2 cellular contexts compared by ENCODE assay signal in genomic region chr20:54502179-54502578, GRCh38.
TF ChIP-seq lines count a peak whose summit lies in the region.

No MANE protein-coding gene starts in this region.

TF ChIP-seq in A549, 52 proteins besides CTCF, POLR2A, EP300 and RAD21:
- TF ChIP-seq, protein P1, sequence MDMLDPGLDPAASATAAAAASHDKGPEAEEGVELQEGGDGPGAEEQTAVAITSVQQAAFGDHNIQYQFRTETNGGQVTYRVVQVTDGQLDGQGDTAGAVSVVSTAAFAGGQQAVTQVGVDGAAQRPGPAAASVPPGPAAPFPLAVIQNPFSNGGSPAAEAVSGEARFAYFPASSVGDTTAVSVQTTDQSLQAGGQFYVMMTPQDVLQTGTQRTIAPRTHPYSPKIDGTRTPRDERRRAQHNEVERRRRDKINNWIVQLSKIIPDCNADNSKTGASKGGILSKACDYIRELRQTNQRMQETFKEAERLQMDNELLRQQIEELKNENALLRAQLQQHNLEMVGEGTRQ (IDR thresholded peaks at IDR 0.05): no peak
- TF ChIP-seq MAZ (IDR thresholded peaks at IDR 0.05; ENCODE audit: borderline replicate concordance, low read depth, low read length) (no peak), FOXS1 (CRISPR knock-in tag; IDR thresholded peaks at IDR 0.05) (no peak), TP53 (CRISPR knock-in tag; IDR thresholded peaks at IDR 0.05) (no peak), ATOH8 (CRISPR knock-in tag; IDR thresholded peaks at IDR 0.05; ENCODE audit: low read depth) (no peak), FOSL2 (IDR thresholded peaks at IDR 0.05) (no peak), FOSL2 (CRISPR knock-in tag; IDR thresholded peaks at IDR 0.05) (no peak), PHF8 (IDR thresholded peaks at IDR 0.05; ENCODE audit: borderline replicate concordance, low read depth) (no peak), CHD4 (IDR thresholded peaks at IDR 0.05; ENCODE audit: borderline replicate concordance) (no peak), HEYL (CRISPR knock-in tag; IDR thresholded peaks at IDR 0.05) (no peak), MAX (IDR thresholded peaks at IDR 0.05) (no peak), RCOR1 (IDR thresholded peaks at IDR 0.05; ENCODE audit: low read depth, low read length) (no peak), HDAC2 (IDR thresholded peaks at IDR 0.05) (no peak), ESRRA (IDR thresholded peaks at IDR 0.05; ENCODE audit: borderline replicate concordance, low read length) (no peak), BCL3 (IDR thresholded peaks at IDR 0.05) (no peak)
- TF ChIP-seq, protein P2, sequence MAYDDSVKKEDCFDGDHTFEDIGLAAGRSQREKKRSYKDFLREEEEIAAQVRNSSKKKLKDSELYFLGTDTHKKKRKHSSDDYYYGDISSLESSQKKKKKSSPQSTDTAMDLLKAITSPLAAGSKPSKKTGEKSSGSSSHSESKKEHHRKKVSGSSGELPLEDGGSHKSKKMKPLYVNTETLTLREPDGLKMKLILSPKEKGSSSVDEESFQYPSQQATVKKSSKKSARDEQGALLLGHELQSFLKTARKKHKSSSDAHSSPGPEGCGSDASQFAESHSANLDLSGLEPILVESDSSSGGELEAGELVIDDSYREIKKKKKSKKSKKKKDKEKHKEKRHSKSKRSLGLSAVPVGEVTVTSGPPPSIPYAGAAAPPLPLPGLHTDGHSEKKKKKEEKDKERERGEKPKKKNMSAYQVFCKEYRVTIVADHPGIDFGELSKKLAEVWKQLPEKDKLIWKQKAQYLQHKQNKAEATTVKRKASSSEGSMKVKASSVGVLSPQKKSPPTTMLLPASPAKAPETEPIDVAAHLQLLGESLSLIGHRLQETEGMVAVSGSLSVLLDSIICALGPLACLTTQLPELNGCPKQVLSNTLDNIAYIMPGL (CRISPR knock-in tag; IDR thresholded peaks at IDR 0.05; ENCODE audit: borderline replicate concordance): no peak

TF ChIP-seq in IMR-90, 13 proteins besides CTCF, POLR2A, EP300 and RAD21 (continued from another document):
- no peak for TF ChIP-seq ELK1 (IDR thresholded peaks at IDR 0.05; ENCODE audit: borderline replicate concordance, low read depth, low read length)
- TF ChIP-seq CEBPB (IDR thresholded peaks at IDR 0.05; ENCODE audit: low read depth, low read length): no peak
- TF ChIP-seq RCOR1 (IDR thresholded peaks at IDR 0.05; ENCODE audit: insufficient replicate concordance, low read length): no peak
